ENCODE assay signal across 21 cellular contexts in the genomic region with DNA sequence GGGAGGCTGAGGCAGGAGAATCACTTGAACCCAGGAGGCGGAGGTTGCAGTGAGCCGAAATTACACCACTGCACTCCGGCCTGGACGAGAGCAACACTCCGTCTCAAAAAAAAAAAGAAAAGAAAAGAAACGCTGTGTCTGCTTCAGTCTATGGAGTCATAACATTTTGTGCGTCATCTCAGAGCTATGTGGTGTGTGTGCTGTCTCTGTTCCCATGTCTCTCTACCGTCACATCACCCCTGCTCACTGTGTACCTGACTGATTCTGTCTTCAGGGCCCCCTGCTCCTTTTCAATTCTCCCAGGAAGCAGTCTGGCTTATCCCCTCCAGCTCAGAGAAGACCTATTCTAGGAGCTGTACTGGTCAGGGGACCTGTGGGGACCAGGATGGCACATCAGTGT.
"Had no signal": no experiment of that assay in that cellular context is flagged by ENCODE, and none has a peak within 500 bp of the region (broad histone marks: within the 10 kb centered on the region; RNA-seq: fewer than 3 reads in every experiment).

No MANE protein-coding gene starts in this region.

- ATAC-seq: foreskin keratinocyte; left colon; left ventricle myocardium superior; mucosa of descending colon; naive thymus-derived CD8-positive, alpha-beta T cell; stimulated activated naive B cell treated with anti-CD40 and anti-IgM and Interleukin-4, amounts not matched to agents 10 μg/mL and 1 μg/mL and 100 μg/mL, for 72 hours; stimulated activated naive CD8-positive, alpha-beta T cell treated with anti-CD3 and anti-CD28 coated beads, Interleukin-15, amount 100 ng/mL, for 72 hours had no signal

- FAIRE-seq: colon, endothelial cell of umbilical vein had no signal

- H3K27me3 Mint-ChIP-seq: dendritic cell treated with granulocyte-macrophage colony-stimulating factor and Interleukin-4, amounts not matched to agents 40 ng/mL and 50 ng/mL, for 4 days had no signal

- H3K9me3 ChIP-seq: mucosa of descending colon, right atrium auricular region, sigmoid colon, thoracic aorta, transverse colon had no signal

- H3K36me3 ChIP-seq: transverse colon had no signal

- H3K79me2 ChIP-seq: hepatocyte had no signal

- H3K9me3 Mint-ChIP-seq: dendritic cell treated with granulocyte-macrophage colony-stimulating factor and Interleukin-4, amounts not matched to agents 40 ng/mL and 50 ng/mL, for 4 days; stimulated activated naive B cell treated with anti-CD40 and anti-IgM and Interleukin-4, amounts not matched to agents 10 μg/mL and 1 μg/mL and 100 μg/mL, for 72 hours; stimulated activated naive CD8-positive, alpha-beta T cell treated with anti-CD3 and anti-CD28 coated beads, Interleukin-15, amount 100 ng/mL, for 72 hours had no signal

- H3K27me3 ChIP-seq: foreskin keratinocyte, hepatocyte, right atrium auricular region, transverse colon had no signal

- H3K4me1 ChIP-seq: foreskin keratinocyte had no signal

- H3K4me3 ChIP-seq: hepatocyte, lung, mucosa of descending colon, right atrium auricular region, sigmoid colon, skin epidermis, thoracic aorta, transverse colon had no signal

- H3K27ac ChIP-seq: foreskin keratinocyte, right atrium auricular region, sigmoid colon, skin epidermis, thoracic aorta, transverse colon had no signal

- H3K4me3 Mint-ChIP-seq: dendritic cell treated with granulocyte-macrophage colony-stimulating factor and Interleukin-4, amounts not matched to agents 40 ng/mL and 50 ng/mL, for 4 days; naive thymus-derived CD8-positive, alpha-beta T cell; stimulated activated naive B cell treated with anti-CD40 and anti-IgM and Interleukin-4, amounts not matched to agents 10 μg/mL and 1 μg/mL and 100 μg/mL, for 72 hours; stimulated activated naive CD8-positive, alpha-beta T cell treated with anti-CD3 and anti-CD28 coated beads, Interleukin-15, amount 100 ng/mL, for 72 hours had no signal

- H2AFZ ChIP-seq: hepatocyte had no signal

- H3K27ac Mint-ChIP-seq: dendritic cell treated with granulocyte-macrophage colony-stimulating factor and Interleukin-4, amounts not matched to agents 40 ng/mL and 50 ng/mL, for 4 days; stimulated activated naive B cell treated with anti-CD40 and anti-IgM and Interleukin-4, amounts not matched to agents 10 μg/mL and 1 μg/mL and 100 μg/mL, for 72 hours; stimulated activated naive CD8-positive, alpha-beta T cell treated with anti-CD3 and anti-CD28 coated beads, Interleukin-15, amount 100 ng/mL, for 72 hours had no signal

- DNase-seq: cerebellar nuclear complex; erythroblast; foreskin keratinocyte; left colon; left ventricle myocardium superior; mucosa of descending colon; naive thymus-derived CD8-positive, alpha-beta T cell; sigmoid colon; stimulated activated CD4-positive, alpha-beta T cell treated with anti-CD3 and anti-CD28 coated beads, Interleukin-2, amount 100 ng/mL, for 24 hours; stimulated activated CD4-positive, alpha-beta T cell treated with anti-CD3 and anti-CD28 coated beads, Interleukin-4, amount 100 ng/mL, for 4 hours; stimulated activated naive B cell treated with anti-CD40 and anti-IgM and Interleukin-4, amounts not matched to agents 10 μg/mL and 1 μg/mL and 100 μg/mL, for 72 hours; stimulated activated naive CD8-positive, alpha-beta T cell treated with anti-CD3 and anti-CD28 coated beads, Interleukin-15, amount 100 ng/mL, for 72 hours; transverse colon had no signal

- H3K4me1 Mint-ChIP-seq: stimulated activated naive CD8-positive, alpha-beta T cell treated with anti-CD3 and anti-CD28 coated beads, Interleukin-15, amount 100 ng/mL, for 72 hours had no signal
